In genomic region chr21:45312296-45312695, GRCh38 we compare ENCODE assay signal across 26 cellular contexts.
"Had no signal": no experiment of that assay in that cellular context is flagged by ENCODE, and none has a peak within 500 bp of the region (broad histone marks: within the 10 kb centered on the region; RNA-seq: fewer than 3 reads in every experiment).

No MANE protein-coding gene starts in this region.

- H3K27ac ChIP-seq: stomach, suprapubic skin, testis, thoracic aorta, thyroid gland, tibial artery, tibial nerve, transverse colon, upper lobe of left lung, upper lobe of right lung, uterus, vagina had no signal

- H3K27me3 ChIP-seq: testis, thyroid gland, tibial artery, tibial nerve, transverse colon, upper lobe of left lung, upper lobe of right lung, uterus, vagina had no signal

- H3K4me3 ChIP-seq: stomach, suprapubic skin, testis, thoracic aorta, thyroid gland, tibial artery, tibial nerve, transverse colon, upper lobe of left lung, upper lobe of right lung, uterus, vagina had no signal

- ATAC-seq: stimulated activated effector memory CD8-positive, alpha-beta T cell treated with anti-CD3 and anti-CD28 coated beads, Interleukin-12 subunit alpha, Interleukin-12 subunit beta, amount 100 ng/mL, for 72 hours; stimulated activated memory B cell treated with anti-CD40 and anti-IgM and Interleukin-4, amounts not matched to agents 10 μg/mL and 1 μg/mL and 100 μg/mL, for 72 hours; stimulated activated naive B cell treated with anti-CD40 and anti-IgM and Interleukin-4, amounts not matched to agents 10 μg/mL and 1 μg/mL and 100 μg/mL, for 72 hours; stimulated activated naive CD8-positive, alpha-beta T cell treated with anti-CD3 and anti-CD28 coated beads, Interleukin-15, amount 100 ng/mL, for 72 hours; stimulated activated naive CD8-positive, alpha-beta T cell treated with anti-CD3 and anti-CD28 coated beads, Interleukin-15, Interleukin-2, amounts not matched to agents 100 U/mL and 50 U/mL, for 24 hours; upper lobe of right lung had no signal

- DNase-seq: stimulated activated CD4-positive, alpha-beta T cell treated with anti-CD3 and anti-CD28 coated beads, Interleukin-2, amount 100 ng/mL, for 48 hours; stimulated activated CD4-positive, alpha-beta T cell treated with anti-CD3 and anti-CD28 coated beads, Interleukin-4, amount 100 ng/mL, for 1 hour; stimulated activated CD4-positive, alpha-beta T cell treated with anti-CD3 and anti-CD28 coated beads, Interleukin-4, amount 100 ng/mL, for 24 hours; stimulated activated CD4-positive, alpha-beta T cell treated with anti-CD3 and anti-CD28 coated beads, Interleukin-4, amount 100 ng/mL, for 4 hours; stimulated activated CD8-positive, alpha-beta memory T cell treated with anti-CD3 and anti-CD28 coated beads, Interleukin-4, amount 100 ng/mL, for 48 hours; stimulated activated naive B cell treated with anti-CD40 and anti-IgM and Interleukin-4, amounts not matched to agents 10 μg/mL and 1 μg/mL and 100 μg/mL, for 72 hours; stimulated activated naive CD4-positive, alpha-beta T cell; stimulated activated naive CD4-positive, alpha-beta T cell treated with Interleukin-2 at 50 U/mL for 16 hours; stimulated activated naive CD8-positive, alpha-beta T cell treated with anti-CD3 and anti-CD28 coated beads, Interleukin-15, amount 100 ng/mL, for 72 hours; stimulated activated naive CD8-positive, alpha-beta T cell treated with anti-CD3 and anti-CD28 coated beads, Interleukin-15, Interleukin-2, amounts not matched to agents 100 U/mL and 50 U/mL, for 24 hours; stomach; substantia nigra; testis; transverse colon; trophoblast cell had no signal

- H3K36me3 ChIP-seq: stomach, suprapubic skin, thoracic aorta, thyroid gland, tibial artery, tibial nerve, transverse colon, upper lobe of left lung, upper lobe of right lung, uterus, vagina had no signal

- H3K9me3 ChIP-seq: stomach, suprapubic skin, testis, thoracic aorta, thyroid gland, tibial artery, tibial nerve, transverse colon, upper lobe of left lung, upper lobe of right lung, uterus, vagina had no signal
